8 cellular contexts compared by ENCODE assay signal in genomic region chr6:3259491-3259958, GRCh38. TPM values are rescaled to one million over a fixed set of nuclear protein-coding genes. Genes with fewer than 3 reads are reported as not detected.
DNase-seq lines count a peak whose midpoint lies in the region; ATAC-seq and TF ChIP-seq lines count a peak whose summit lies in the region.

No MANE protein-coding gene starts in this region.

- H3K4me3 ChIP-seq in Caco-2 (ENCODE audit: low read depth, low read length) (peak overlapping the region; percentile 95), right cardiac atrium (ENCODE audit: low read length) (peak overlapping the region; percentile 90), retinal pigment epithelial cell (ENCODE audit: low read length) (peak overlapping the region; percentile 67)

- no peaks in the 10 kb centered on the region for H3K9me3 Mint-ChIP-seq in Caco-2 (ENCODE audit: unreplicated experiment)
- H3K9me3 Mint-ChIP-seq in activated naive CD8-positive, alpha-beta T cell treated with anti-CD3 and anti-CD28 coated beads for 36 hours = no peaks in the 10 kb centered on the region

- WGBS in right cardiac atrium = under 1% methylated on average over 21 of the region's 21 CpGs

- ATAC-seq in GM19043 (IDR thresholded peaks at IDR 0.05; ENCODE audit: low read depth, unreplicated experiment) (peak; percentile 28), HG03159 (IDR thresholded peaks at IDR 0.05; ENCODE audit: unreplicated experiment) (peak; percentile 43), right cardiac atrium (peak; percentile 2 to 37)

- no peaks in the 10 kb centered on the region for H3K9me3 ChIP-seq in Caco-2
- H3K9me3 ChIP-seq in right cardiac atrium (ENCODE audit: control insufficient read depth, low read length) = no peaks in the 10 kb centered on the region

- peaks cover 7% of the 10 kb centered on the region for H3K36me3 Mint-ChIP-seq in Caco-2 (ENCODE audit: insufficient read depth, unreplicated experiment)
- H3K36me3 Mint-ChIP-seq in activated naive CD8-positive, alpha-beta T cell treated with anti-CD3 and anti-CD28 coated beads for 36 hours = peaks cover 25% of the 10 kb centered on the region

- H3K4me1 ChIP-seq in Caco-2 (no peaks in the 10 kb centered on the region; the same call in 1 of the 2 replicates), right cardiac atrium (ENCODE audit: control insufficient read depth, insufficient read depth, low read length) (no peaks in the 10 kb centered on the region)

- no peaks in the 10 kb centered on the region for H3K27me3 Mint-ChIP-seq in Caco-2 (ENCODE audit: insufficient read depth, unreplicated experiment)
- H3K27me3 Mint-ChIP-seq in activated naive CD8-positive, alpha-beta T cell treated with anti-CD3 and anti-CD28 coated beads for 36 hours = no peaks in the 10 kb centered on the region

- peak overlapping the region; percentile 81 for H3K27ac Mint-ChIP-seq in Caco-2 (ENCODE audit: unreplicated experiment)
- peak overlapping the region; percentile 96 for H3K27ac Mint-ChIP-seq in activated naive CD8-positive, alpha-beta T cell treated with anti-CD3 and anti-CD28 coated beads for 36 hours

- H3K27ac ChIP-seq in right cardiac atrium (ENCODE audit: low read length) = peak overlapping the region; percentile 6

- peaks cover 2% of the 10 kb centered on the region for H3K36me3 ChIP-seq in Caco-2 (ENCODE audit: control insufficient read depth, insufficient read depth, low read length)

- POLR2A ChIA-PET in Caco-2 (lab: Charles Lee) = no interaction called here

- H3K4me1 Mint-ChIP-seq in Caco-2 (ENCODE audit: low read depth, unreplicated experiment) = peaks cover 7% of the 10 kb centered on the region
- peaks cover 34% of the 10 kb centered on the region for H3K4me1 Mint-ChIP-seq in activated naive CD8-positive, alpha-beta T cell treated with anti-CD3 and anti-CD28 coated beads for 36 hours

- DNase-seq in Caco-2 (peak in 1 of 2 experiments; percentile 35), NOMO-1 treated with dmso at 0.1 percent for 144 hours (lab: John Stamatoyannopoulos, UW; ENCODE audit: unreplicated experiment) (peak; percentile 39), right cardiac atrium (peak; percentile 49 to 71 (median 69)), retinal pigment epithelial cell (ENCODE audit: low read depth) (no peak), T-helper 9 cell (no peak)
- DNase-seq in activated naive CD8-positive, alpha-beta T cell treated with anti-CD3 and anti-CD28 coated beads for 36 hours = peak; percentile 39

- intact Hi-C loops in Caco-2 (cut with micrococcal nuclease; ENCODE audit: unreplicated experiment) = loop anchor here (2.0 kb wide), 2 partner anchors 97 to 191 kb away; partner anchors contain the start of gene RIPK1
- intact Hi-C loops in right cardiac atrium (cut with DNase I) = loop anchor here in 1 of 4 donors (10.0 kb wide), 1 partner anchor 135 kb away; no protein-coding TSS in a partner anchor

- BruUV-seq in Caco-2 (replicated peaks; lab: Mats Ljungman, UMichigan) = no TSS peak

- H3K27me3 ChIP-seq in Caco-2 (replicated peaks; ENCODE audit: control insufficient read depth, insufficient read depth, low read length) (no peaks in the 10 kb centered on the region), right cardiac atrium (ENCODE audit: control insufficient read depth, insufficient read depth) (no peaks in the 10 kb centered on the region)

- CTCF ChIA-PET in Caco-2 (lab: Charles Lee) = interaction anchor here (0.9 to 1.7 kb wide), 4 partner anchors 8 to 102 kb away, joined by 3 to 10 read pairs (median 4); partner anchors contain the start of gene TUBB2A

- no peak for TF ChIP-seq CTCF in Caco-2 (IDR thresholded peaks at IDR 0.05; ENCODE audit: insufficient read depth in 1 of 2, low read depth in 1 of 2, low read length in 1 of 2, severe bottlenecking in 1 of 2, unreplicated experiment in 1 of 2)
- no peak for TF ChIP-seq CTCF in retinal pigment epithelial cell (conservative IDR thresholded peaks at IDR 0.05; ENCODE audit: low read depth, low read length)

- H3K4me3 Mint-ChIP-seq in Caco-2 (ENCODE audit: unreplicated experiment) = peak overlapping the region; percentile 90
- H3K4me3 Mint-ChIP-seq in activated naive CD8-positive, alpha-beta T cell treated with anti-CD3 and anti-CD28 coated beads for 36 hours = peak overlapping the region; percentile 95

RNA-seq across cellular contexts. Expression of gene PSMG4, which starts 0.8 kb away (rescaled TPM):
- total RNA-seq in Caco-2 (2022) (20.9 and 21.3 TPM in 2 replicates), right cardiac atrium (10 to 100 TPM in 2 of 4 donors, 1 to 10 TPM in 2; 7.9 to 10.7 (median 9.9) TPM)
- total RNA-seq in activated naive CD8-positive, alpha-beta T cell treated with anti-CD3 and anti-CD28 coated beads for 36 hours = 10 to 100 TPM; 36.4 to 38.1 TPM
- polyA plus RNA-seq in right cardiac atrium = 16.7 TPM

RNA-seq across cellular contexts. Expression of gene TUBB2B, which starts 32.1 kb away (rescaled TPM):
- 143 and 150 TPM in 2 replicates for total RNA-seq in Caco-2 (2022)
- total RNA-seq in activated naive CD8-positive, alpha-beta T cell treated with anti-CD3 and anti-CD28 coated beads for 36 hours = under 1 TPM; 0.25 to 0.28 TPM
- total RNA-seq in right cardiac atrium = 1 to 10 TPM; 1.4 to 3.2 (median 1.8) TPM
- 4.7 TPM for polyA plus RNA-seq in right cardiac atrium

Comparison
In these comparisons a context has a peak if more than half of its experiments do, and no peak if none do; other contexts are left out.
1. DNase-seq: peak in NOMO-1 treated with dmso at 0.1 percent for 144 hours (single experiment), activated naive CD8-positive, alpha-beta T cell treated with anti-CD3 and anti-CD28 coated beads for 36 hours (single experiment) and right cardiac atrium (3 of 3); none in retinal pigment epithelial cell (single experiment) and T-helper 9 cell (single experiment).
2. RNA of gene TUBB2B, which starts 32.1 kb away (total RNA-seq): 143 to 150 TPM in Caco-2; 1.4 to 3.2 TPM in right cardiac atrium and 0.25 to 0.28 TPM in activated naive CD8-positive, alpha-beta T cell treated with anti-CD3 and anti-CD28 coated beads for 36 hours; every median in the first group is over 10 times any median in the second.
3. Peak in every context shown above with its lines, with median percentiles within 50 percentile points of each other: H3K4me3 ChIP-seq and ATAC-seq.